16 cellular contexts compared by ENCODE assay signal in the genomic region with DNA sequence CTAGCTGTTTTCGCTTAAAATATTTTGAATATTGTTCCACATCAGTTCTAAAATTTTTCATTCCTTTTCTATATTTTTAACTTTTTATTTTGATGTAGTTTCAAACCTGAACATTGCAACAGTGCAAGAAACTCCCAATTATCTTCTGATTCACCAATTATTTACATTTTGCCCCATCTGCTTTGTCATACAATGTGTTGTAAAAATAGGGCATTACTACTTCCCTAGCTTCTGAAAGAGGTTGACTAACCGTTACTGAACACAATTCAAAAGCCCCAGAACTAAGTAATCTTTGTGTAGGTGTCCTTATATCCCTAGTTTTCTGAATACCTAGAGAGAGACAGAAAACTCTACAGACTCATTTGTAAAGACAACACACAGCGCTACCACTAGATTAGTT.
DNase-seq lines count a peak whose midpoint lies in the region; ATAC-seq, FAIRE-seq and TF ChIP-seq lines count a peak whose summit lies in the region.
"Had no signal": no experiment of that assay in that cellular context is flagged by ENCODE, and none has a peak within 500 bp of the region (broad histone marks: within the 10 kb centered on the region; RNA-seq: fewer than 3 reads in every experiment).

No MANE protein-coding gene starts in this region.

- H3K36me3 Mint-ChIP-seq in HFFc6 (ENCODE audit: low read depth) (peaks cover 55% of the 10 kb centered on the region), endothelial cell (ENCODE audit: low read depth, unreplicated experiment) (peaks cover 34% of the 10 kb centered on the region), chondrocyte (ENCODE audit: low read depth) (peaks cover 31% of the 10 kb centered on the region)

- H2BK120ac ChIP-seq in mesenchymal stem cell (ENCODE audit: low read depth, low read length): no peak overlapping the region

- H3K27ac ChIP-seq in mesenchymal stem cell (ENCODE audit: low read length, poor library complexity, severe bottlenecking): no peak overlapping the region
- H3K27ac ChIP-seq: C4-2B had no signal

- no peak overlapping the region for H3K23ac ChIP-seq in mesenchymal stem cell (ENCODE audit: low read length in 2 of 2)

- no peak for ATAC-seq in HG03159 (IDR thresholded peaks at IDR 0.05; ENCODE audit: unreplicated experiment)
- ATAC-seq: HepG2 had no signal

- DNase-seq in AG10803 (ENCODE audit: low read depth) (peak; percentile 36), HFFc6 (peak; percentile 14), endothelial cell (ENCODE audit: low spot score) (no peak), mesenchymal stem cell (peak; percentile 29), chondrocyte (ENCODE audit: low spot score) (no peak), HTR-8/SVneo (ENCODE audit: insufficient read length, low spot score) (no peak)
- DNase-seq: BE2C; CD4-positive, alpha-beta memory T cell; DMS79 had no signal

- H2BK12ac ChIP-seq in mesenchymal stem cell (ENCODE audit: low read length in 2 of 2): no peak overlapping the region

- no peaks in the 10 kb centered on the region for H3K27me3 Mint-ChIP-seq in HFFc6 (ENCODE audit: insufficient read depth)
- no peaks in the 10 kb centered on the region for H3K27me3 Mint-ChIP-seq in endothelial cell (ENCODE audit: unreplicated experiment)
- no peaks in the 10 kb centered on the region for H3K27me3 Mint-ChIP-seq in chondrocyte (ENCODE audit: low read depth)
- H3K27me3 Mint-ChIP-seq: CD4-positive, alpha-beta memory T cell had no signal

- FAIRE-seq in HTR-8/SVneo (lab: Jason Lieb, UNC): no peak
- FAIRE-seq: G401.6, GM12892, GM19239, H54, HepG2 had no signal

- H2AK5ac ChIP-seq in mesenchymal stem cell (ENCODE audit: low read length, severe bottlenecking): no peak overlapping the region

- no peak overlapping the region for H2BK5ac ChIP-seq in mesenchymal stem cell (ENCODE audit: low read depth, low read length, poor library complexity, severe bottlenecking)

- no peak overlapping the region for H3K18ac ChIP-seq in mesenchymal stem cell (ENCODE audit: low read depth in 1 of 2, low read length in 2 of 2)

- TF ChIP-seq CTCF in AG10803 (conservative IDR thresholded peaks at IDR 0.05; ENCODE audit: low read length) (no peak), HFFc6 (IDR thresholded peaks at IDR 0.05) (no peak), endothelial cell (IDR thresholded peaks at IDR 0.05; ENCODE audit: unreplicated experiment) (no peak), chondrocyte (IDR thresholded peaks at IDR 0.05) (no peak)

- H3K4me3 Mint-ChIP-seq in HFFc6: 0 out of 2 replicates have a peak overlapping the region, but pooled peaks have one; percentile 20
- peak overlapping the region; percentile 66 for H3K4me3 Mint-ChIP-seq in endothelial cell (ENCODE audit: unreplicated experiment)
- no peak overlapping the region for H3K4me3 Mint-ChIP-seq in chondrocyte (ENCODE audit: unreplicated experiment)
- H3K4me3 Mint-ChIP-seq: CD4-positive, alpha-beta memory T cell had no signal

- H3K4me2 ChIP-seq in mesenchymal stem cell (ENCODE audit: low read length, poor library complexity, severe bottlenecking): no peak overlapping the region

- no peak overlapping the region for H4K8ac ChIP-seq in mesenchymal stem cell (ENCODE audit: low read length)

- H3K4me1 Mint-ChIP-seq in HFFc6 (ENCODE audit: low read depth): peaks cover 60% of the 10 kb centered on the region
- peaks cover 14% of the 10 kb centered on the region for H3K4me1 Mint-ChIP-seq in endothelial cell (ENCODE audit: unreplicated experiment)
- H3K4me1 Mint-ChIP-seq in chondrocyte (ENCODE audit: low read depth): peaks cover 24% of the 10 kb centered on the region

- peak overlapping the region; percentile 74 for H3K27ac Mint-ChIP-seq in HFFc6
- no peak overlapping the region for H3K27ac Mint-ChIP-seq in endothelial cell (ENCODE audit: unreplicated experiment)
- no peak overlapping the region for H3K27ac Mint-ChIP-seq in chondrocyte (ENCODE audit: unreplicated experiment)

- no peaks in the 10 kb centered on the region for H3K9me3 Mint-ChIP-seq in HFFc6
- no peaks in the 10 kb centered on the region for H3K9me3 Mint-ChIP-seq in endothelial cell (ENCODE audit: unreplicated experiment)
- H3K9me3 Mint-ChIP-seq in chondrocyte (ENCODE audit: low read depth): no peaks in the 10 kb centered on the region
- H3K9me3 Mint-ChIP-seq: CD4-positive, alpha-beta memory T cell had no signal

- H2BK15ac ChIP-seq in mesenchymal stem cell (ENCODE audit: low read depth, poor library complexity, severe bottlenecking): no peak overlapping the region

- H3K27me3 ChIP-seq in mesenchymal stem cell (ENCODE audit: control insufficient read depth in 1 of 2, insufficient read depth in 1 of 2, low read length in 2 of 2): no peaks in the 10 kb centered on the region
- H3K27me3 ChIP-seq: BE2C had no signal

- H3K79me1 ChIP-seq in mesenchymal stem cell (replicated peaks; ENCODE audit: low read length, poor library complexity, severe bottlenecking): peaks cover 12% of the 10 kb centered on the region

- H3K4me3 ChIP-seq in AG10803 (ENCODE audit: low read length): no peak overlapping the region
- no peak overlapping the region for H3K4me3 ChIP-seq in mesenchymal stem cell (ENCODE audit: insufficient read depth in 1 of 2, low read depth in 1 of 2, low read length in 2 of 2)

- H2AFZ ChIP-seq in mesenchymal stem cell (ENCODE audit: low read depth, low read length): no peak overlapping the region

- no peaks in the 10 kb centered on the region for H3K9me3 ChIP-seq in mesenchymal stem cell (ENCODE audit: control insufficient read depth, low read length)
- H3K9me3 ChIP-seq: BE2C had no signal

- peaks cover 10% of the 10 kb centered on the region for H3K4me1 ChIP-seq in mesenchymal stem cell (ENCODE audit: control insufficient read depth, insufficient read depth, low read depth, low read length)

- 100% methylated on average over 1 of the region's 3 CpGs for WGBS in mesenchymal stem cell

- no peak overlapping the region for H3K9ac ChIP-seq in mesenchymal stem cell (ENCODE audit: low read length)

- H3K36me3 ChIP-seq in mesenchymal stem cell (ENCODE audit: control insufficient read depth in 1 of 2, insufficient read depth in 2 of 2, low read depth in 1 of 2, low read length in 2 of 2): peaks cover 9 to 84% of the 10 kb centered on the region in 2 experiments

- no peak overlapping the region for H4K91ac ChIP-seq in mesenchymal stem cell (ENCODE audit: low read length)

- H3K14ac ChIP-seq in mesenchymal stem cell (ENCODE audit: low read length in 2 of 2): no peak overlapping the region

- no peak overlapping the region for H3K4ac ChIP-seq in mesenchymal stem cell (ENCODE audit: low read depth in 1 of 2, low read length in 2 of 2)

Comparison
In these comparisons a context has a peak if more than half of its experiments do, and no peak if none do; other contexts are left out.
1. DNase-seq: peak in AG10803 (single experiment), HFFc6 (single experiment) and mesenchymal stem cell (single experiment); none in endothelial cell (single experiment), chondrocyte (single experiment) and HTR-8/SVneo (single experiment).